In genomic region chr3:42600111-42600957, GRCh38 we compare ENCODE assay signal across 8 cellular contexts. TPM values are rescaled to one million over a fixed set of nuclear protein-coding genes. Genes with fewer than 3 reads are reported as not detected.
DNase-seq lines count a peak whose midpoint lies in the region; ATAC-seq and TF ChIP-seq lines count a peak whose summit lies in the region.

Gene NKTR (plus strand): TSS chr3:42600686. CDS start chr3:42601007, 321 bp downstream.

- H3K9me3 ChIP-seq in T-helper 17 cell (ENCODE audit: control insufficient read depth, low read length, poor library complexity, severe bottlenecking): no peaks in the 10 kb centered on the region
- H3K9me3 ChIP-seq in left ventricle myocardium inferior (replicated peaks): peaks cover 13% of the 10 kb centered on the region

- H3K27ac ChIP-seq in left ventricle myocardium inferior (replicated peaks): peak within 1 kb of the TSS; percentile 99

- no peaks in the 10 kb centered on the region for H3K36me3 Mint-ChIP-seq in T-helper 17 cell (ENCODE audit: low read depth)
- peaks cover 16% of the 10 kb centered on the region for H3K36me3 Mint-ChIP-seq in progenitor cell of endocrine pancreas (ENCODE audit: insufficient read depth)

- peaks cover 50% of the 10 kb centered on the region for H3K4me1 ChIP-seq in left ventricle myocardium inferior

- TF ChIP-seq POLR2A in GM15510 (IDR thresholded peaks at IDR 0.05; ENCODE audit: borderline replicate concordance, extremely low read depth, insufficient read length): peak; percentile 76

- ATAC-seq in HG02885 (IDR thresholded peaks at IDR 0.05; ENCODE audit: poor library complexity, unreplicated experiment): peak; percentile 83
- ATAC-seq in T-helper 17 cell: peak; percentile 94

- no peaks in the 10 kb centered on the region for H3K27me3 Mint-ChIP-seq in T-helper 17 cell
- H3K27me3 Mint-ChIP-seq in progenitor cell of endocrine pancreas: no peaks in the 10 kb centered on the region

- H3K27ac Mint-ChIP-seq in T-helper 17 cell (peak within 1 kb of the TSS; percentile 95), progenitor cell of endocrine pancreas (peak within 1 kb of the TSS; percentile 99)

- intact Hi-C loops in left ventricle myocardium inferior (cut with micrococcal nuclease): no loop called here

- TF ChIP-seq CTCF in left ventricle myocardium inferior (IDR thresholded peaks at IDR 0.05; ENCODE audit: borderline replicate concordance) (no peak), progenitor cell of endocrine pancreas (IDR thresholded peaks at IDR 0.05; ENCODE audit: unreplicated experiment) (peak; percentile 14)

- peaks cover 23% of the 10 kb centered on the region for H3K4me1 Mint-ChIP-seq in T-helper 17 cell
- peaks cover 10% of the 10 kb centered on the region for H3K4me1 Mint-ChIP-seq in progenitor cell of endocrine pancreas (ENCODE audit: low read depth)

- H3K9me3 Mint-ChIP-seq in progenitor cell of endocrine pancreas (ENCODE audit: low read depth): peaks cover 8% of the 10 kb centered on the region

- peak; percentile 85 for DNase-seq in NCI-H1694 treated with DMSO at 0.1 percent for 48 hours (lab: John Stamatoyannopoulos, UW)
- DNase-seq in T-helper 17 cell: peak; percentile 96 to 100 (median 98)
- DNase-seq in amygdala (lab: John Stamatoyannopoulos, UW): peak; percentile 49 to 99 (median 90)
- DNase-seq in left ventricle myocardium inferior: peak; percentile 97
- DNase-seq in progenitor cell of endocrine pancreas (ENCODE audit: low spot score, unreplicated experiment): peak; percentile 100
- peak; percentile 99 for DNase-seq in ureter (ENCODE audit: low spot score)

- H3K36me3 ChIP-seq in left ventricle myocardium inferior: peaks cover 15% of the 10 kb centered on the region

- H3K4me3 Mint-ChIP-seq in T-helper 17 cell (peak within 1 kb of the TSS; percentile 91), progenitor cell of endocrine pancreas (ENCODE audit: low read depth) (peak within 1 kb of the TSS; percentile 93)

- H3K4me3 ChIP-seq in left ventricle myocardium inferior: peak within 1 kb of the TSS; percentile 93

- H3K27me3 ChIP-seq in left ventricle myocardium inferior (ENCODE audit: low read depth): no peaks in the 10 kb centered on the region

RNA-seq across cellular contexts. Expression of gene NKTR, which starts in this region (rescaled TPM):
- total RNA-seq in T-helper 17 cell (100 to 1,000 TPM; 240 to 241 TPM), left ventricle myocardium inferior (20.0 TPM), progenitor cell of endocrine pancreas (142 and 155 TPM in 2 replicates), ureter (137 TPM)

Comparison
In these comparisons a context has a peak if more than half of its experiments do, and no peak if none do; other contexts are left out.
1. Peak in every context shown above with its lines: DNase-seq, ATAC-seq, H3K4me3 ChIP-seq and H3K27ac ChIP-seq.